Comparison of ENCODE assay signal across 20 cellular contexts in genomic region chr18:75624836-75625235, GRCh38.
"Had no signal": no experiment of that assay in that cellular context is flagged by ENCODE, and none has a peak within 500 bp of the region (broad histone marks: within the 10 kb centered on the region; RNA-seq: fewer than 3 reads in every experiment).

No MANE protein-coding gene starts in this region.

- H3K4me1 ChIP-seq: esophagus muscularis mucosa, gastrocnemius medialis, left ventricle myocardium inferior, prostate gland, upper lobe of left lung had no signal

- H3K27me3 ChIP-seq: esophagus muscularis mucosa, gastrocnemius medialis, ovary, upper lobe of left lung had no signal

- H3K27ac ChIP-seq: esophagus muscularis mucosa, gastrocnemius medialis, left ventricle myocardium inferior, ovary, prostate gland, upper lobe of left lung had no signal

- H3K9me3 ChIP-seq: esophagus muscularis mucosa, gastrocnemius medialis, left ventricle myocardium inferior, ovary, prostate gland, upper lobe of left lung had no signal

- H3K4me3 ChIP-seq: esophagus muscularis mucosa, gastrocnemius medialis, left ventricle myocardium inferior, ovary, prostate gland, upper lobe of left lung had no signal

- DNase-seq: activated CD4-positive, alpha-beta memory T cell treated with anti-CD3 and anti-CD28 coated beads, Interleukin-2, amount 10 ng/mL, durations not matched to agents 7 days and 5 days; activated CD4-positive, alpha-beta T cell treated with anti-CD3 and anti-CD28 coated beads for 4 hours; activated CD4-positive, CD25-positive, alpha-beta regulatory T cell; activated effector memory CD4-positive, alpha-beta T cell treated with Interleukin-2 at 50 U/mL for 16 hours; activated naive CD4-positive, alpha-beta T cell treated with anti-CD3 and anti-CD28 coated beads for 36 hours; activated T-cell treated with anti-CD3 and anti-CD28 coated beads, Interleukin-2, amount 50 U/mL, for 72 hours; central memory CD4-positive, alpha-beta T cell; dermis blood vessel endothelial cell; effector memory CD8-positive, alpha-beta T cell; gastrocnemius medialis; hippocampal formation; left ventricle myocardium inferior; natural killer cell; ovary; stimulated activated CD4-positive, alpha-beta T cell treated with anti-CD3 and anti-CD28 coated beads, Interleukin-4, amount 100 ng/mL, for 24 hours; stimulated activated naive CD8-positive, alpha-beta T cell treated with anti-CD3 and anti-CD28 coated beads, Interleukin-15, Interleukin-2, amounts not matched to agents 100 U/mL and 50 U/mL, for 24 hours; T1000; upper lobe of left lung had no signal

- ATAC-seq: activated T-cell treated with anti-CD3 and anti-CD28 coated beads, Interleukin-2, amount 50 U/mL, for 72 hours; effector memory CD8-positive, alpha-beta T cell; gastrocnemius medialis; natural killer cell; stimulated activated naive CD8-positive, alpha-beta T cell treated with anti-CD3 and anti-CD28 coated beads, Interleukin-15, Interleukin-2, amounts not matched to agents 100 U/mL and 50 U/mL, for 24 hours had no signal

- H3K36me3 ChIP-seq: esophagus muscularis mucosa, gastrocnemius medialis, left ventricle myocardium inferior, ovary, prostate gland, upper lobe of left lung had no signal
